Comparison of ENCODE assay signal across 22 cellular contexts in genomic region chr6:9862603-9863167, GRCh38.
DNase-seq lines count a peak whose midpoint lies in the region; ATAC-seq and TF ChIP-seq lines count a peak whose summit lies in the region.
"Had no signal": no experiment of that assay in that cellular context is flagged by ENCODE, and none has a peak within 500 bp of the region (broad histone marks: within the 10 kb centered on the region; RNA-seq: fewer than 3 reads in every experiment).

No MANE protein-coding gene starts in this region.

- no peak overlapping the region for H3K27ac Mint-ChIP-seq in endothelial cell (ENCODE audit: unreplicated experiment)
- H3K27ac Mint-ChIP-seq in H9, result no peak overlapping the region
- H3K27ac Mint-ChIP-seq: CD14-positive monocyte; CD4-positive, alpha-beta T cell; CD8-positive, alpha-beta memory T cell had no signal

- H3K23ac ChIP-seq in H9 (ENCODE audit: insufficient read length, low read depth, low read length), result no peak overlapping the region

- H3K4me3 ChIP-seq in right atrium auricular region (no peak overlapping the region), OCI-LY7 (ENCODE audit: low read depth, low read length, poor library complexity, severe bottlenecking) (no peak overlapping the region)
- H3K4me3 ChIP-seq: A549 had no signal

- H2BK15ac ChIP-seq in H9 (ENCODE audit: low read depth, low read length), result no peak overlapping the region

- H3K56ac ChIP-seq in H9 (ENCODE audit: insufficient read length, low read depth, low read length), result no peak overlapping the region

- H3K9ac ChIP-seq in H9 (ENCODE audit: extremely low read depth, insufficient read length, low read length), result no peak overlapping the region
- H3K9ac ChIP-seq: BLaER1 treated with 17β-estradiol and CSF1 and Interleukin-3, amounts not matched to agents 10 nM and 100 nM had no signal

- BruUV-seq in OCI-LY7 (replicated peaks; lab: Mats Ljungman, UMichigan), result no TSS peak

- CTCF ChIA-PET in OCI-LY7 (lab: Charles Lee; ENCODE audit: unreplicated experiment), result no interaction called here

- H2AK5ac ChIP-seq in H9 (ENCODE audit: insufficient read length, low read length), result no peak overlapping the region

- H3K9me2 ChIP-seq in OCI-LY7 (ENCODE audit: insufficient read depth, low read length), result no peaks in the 10 kb centered on the region

- no peak overlapping the region for H2BK12ac ChIP-seq in H9 (ENCODE audit: insufficient read length, low read depth, low read length)

- no peak overlapping the region for H3K4ac ChIP-seq in H9 (ENCODE audit: low read depth, low read length)

- no peak overlapping the region for H2BK120ac ChIP-seq in H9 (ENCODE audit: low read depth, low read length, poor library complexity, severe bottlenecking)

- intact Hi-C loops in Right ventricle myocardium inferior (cut with DNase I) (no loop called here), OCI-LY7 (cut with micrococcal nuclease; ENCODE audit: unreplicated experiment) (no loop called here)

- no peak overlapping the region for H3K27ac ChIP-seq in right atrium auricular region
- no peak overlapping the region for H3K27ac ChIP-seq in OCI-LY7 (ENCODE audit: low read depth, low read length, poor library complexity, severe bottlenecking)
- H3K27ac ChIP-seq in H9 (ENCODE audit: insufficient read length, low read depth, low read length), result no peak overlapping the region
- H3K27ac ChIP-seq: A549; BLaER1 treated with 17β-estradiol and CSF1 and Interleukin-3, amounts not matched to agents 10 nM and 100 nM had no signal

- no peak overlapping the region for H3T11ph ChIP-seq in H9 (ENCODE audit: low read length)

- H4K5ac ChIP-seq in H9 (ENCODE audit: insufficient read length, low read depth, low read length), result no peak overlapping the region

- no peak overlapping the region for H3K14ac ChIP-seq in H9 (ENCODE audit: insufficient read depth, low read length)

- H3K27me3 ChIP-seq in right atrium auricular region (no peaks in the 10 kb centered on the region), H9 (ENCODE audit: insufficient read depth, low read length) (no peaks in the 10 kb centered on the region)
- H3K27me3 ChIP-seq: BE2C; BLaER1 treated with 17β-estradiol and CSF1 and Interleukin-3, amounts not matched to agents 10 nM and 100 nM had no signal

- H3K18ac ChIP-seq in H9 (ENCODE audit: insufficient read length, low read depth, low read length), result no peak overlapping the region

- H3K4me3 Mint-ChIP-seq in endothelial cell (ENCODE audit: unreplicated experiment), result peak overlapping the region; percentile 33
- no peak overlapping the region for H3K4me3 Mint-ChIP-seq in H9
- H3K4me3 Mint-ChIP-seq: CD14-positive monocyte; CD4-positive, alpha-beta T cell had no signal

- peaks cover 8% of the 10 kb centered on the region for H3K36me3 Mint-ChIP-seq in endothelial cell (ENCODE audit: low read depth, unreplicated experiment)
- H3K36me3 Mint-ChIP-seq in H9 (ENCODE audit: insufficient read depth in 1 of 3, low read depth in 3 of 3), result peaks cover 13 to 34% (median 24%) of the 10 kb centered on the region in 3 experiments
- H3K36me3 Mint-ChIP-seq: CD14-positive monocyte had no signal

- H3K27me3 Mint-ChIP-seq in endothelial cell (ENCODE audit: unreplicated experiment) (no peaks in the 10 kb centered on the region), H9 (ENCODE audit: low read depth) (0 out of 2 replicates have a peak, but pooled peaks cover 2% of the 10 kb centered on the region)
- H3K27me3 Mint-ChIP-seq: CD4-positive, alpha-beta T cell; CD8-positive, alpha-beta memory T cell had no signal

- POLR2A ChIA-PET in OCI-LY7 (lab: Charles Lee), result interaction anchor here (0.7 kb wide), 1 partner anchor 142 kb away, joined by 3 read pairs; no protein-coding TSS in a partner anchor

- no peak overlapping the region for H4K91ac ChIP-seq in H9 (ENCODE audit: insufficient read length, low read depth, low read length)

- H3K4me2 ChIP-seq in OCI-LY7 (ENCODE audit: low read length), result no peak overlapping the region
- no peak overlapping the region for H3K4me2 ChIP-seq in H9 (ENCODE audit: insufficient read depth, insufficient read length, low read length)
- H3K4me2 ChIP-seq: A549; BLaER1 treated with 17β-estradiol and CSF1 and Interleukin-3, amounts not matched to agents 10 nM and 100 nM had no signal

- peak; percentile 52 for DNase-seq in Right ventricle myocardium inferior (ENCODE audit: missing footprints)
- DNase-seq in right atrium auricular region (ENCODE audit: low spot score), result no peak
- DNase-seq in OCI-LY7 (ENCODE audit: low spot score), result peak; percentile 9
- DNase-seq in endothelial cell (ENCODE audit: low spot score), result no peak
- DNase-seq in NCI-H2081 treated with DMSO at 0.1 percent for 48 hours (lab: John Stamatoyannopoulos, UW), result no peak
- DNase-seq in H9, result no peak
- no peak for DNase-seq in stimulated activated CD4-positive, alpha-beta T cell treated with anti-CD3 and anti-CD28 coated beads, Interleukin-2, amount 100 ng/mL, for 24 hours
- DNase-seq: 8988T; ACHN; AML-193; BE2C; Calu3; CD4-positive, alpha-beta T cell; CD8-positive, alpha-beta memory T cell; DMS53; DMS79 treated with DMSO at 0.1 percent for 48 hours; GF-D8; GOT3; HCEC 1CT had no signal

- H4K20me1 ChIP-seq in OCI-LY7 (ENCODE audit: insufficient read depth, low read length), result no peaks in the 10 kb centered on the region
- H4K20me1 ChIP-seq in H9 (ENCODE audit: control insufficient read depth, insufficient read depth, insufficient read length), result no peaks in the 10 kb centered on the region
- H4K20me1 ChIP-seq: BLaER1 treated with 17β-estradiol and CSF1 and Interleukin-3, amounts not matched to agents 10 nM and 100 nM had no signal

- no peaks in the 10 kb centered on the region for H3K79me1 ChIP-seq in H9 (ENCODE audit: insufficient read depth, low read depth, low read length, poor library complexity, severe bottlenecking)

- TF ChIP-seq CTCF in right atrium auricular region (IDR thresholded peaks at IDR 0.05) (no peak), OCI-LY7 (conservative IDR thresholded peaks at IDR 0.05; ENCODE audit: low read length) (no peak), endothelial cell (IDR thresholded peaks at IDR 0.05; ENCODE audit: unreplicated experiment) (no peak), H9 (conservative IDR thresholded peaks at IDR 0.05) (no peak)

- no peaks in the 10 kb centered on the region for H3K4me1 Mint-ChIP-seq in endothelial cell (ENCODE audit: unreplicated experiment)
- no peaks in the 10 kb centered on the region for H3K4me1 Mint-ChIP-seq in H9
- H3K4me1 Mint-ChIP-seq: CD14-positive monocyte; CD8-positive, alpha-beta memory T cell had no signal

- H3K4me1 ChIP-seq in right atrium auricular region (no peaks in the 10 kb centered on the region), OCI-LY7 (ENCODE audit: insufficient read depth, low read length, poor library complexity, severe bottlenecking) (no peaks in the 10 kb centered on the region), H9 (ENCODE audit: insufficient read depth, low read length) (no peaks in the 10 kb centered on the region)
- H3K4me1 ChIP-seq: A549; BE2C; BLaER1 treated with 17β-estradiol and CSF1 and Interleukin-3, amounts not matched to agents 10 nM and 100 nM had no signal

- peaks cover 0 to 11% of the 10 kb centered on the region in 2 donors for H3K9me3 ChIP-seq in right atrium auricular region
- no peaks in the 10 kb centered on the region for H3K9me3 ChIP-seq in OCI-LY7 (ENCODE audit: low read length)
- peaks cover 18% of the 10 kb centered on the region for H3K9me3 ChIP-seq in H9 (ENCODE audit: control insufficient read depth, low read depth, low read length)
- H3K9me3 ChIP-seq: BE2C had no signal

- no peak for ATAC-seq in Right ventricle myocardium inferior
- ATAC-seq: A549 had no signal

- H3K9me3 Mint-ChIP-seq in endothelial cell (ENCODE audit: unreplicated experiment) (peaks cover 8% of the 10 kb centered on the region), H9 (peaks cover 30 to 38% of the 10 kb centered on the region in 2 experiments)

- no CpG with 5 or more reads among the region's 2 CpGs for WGBS in H9 (ENCODE audit: extremely low coverage, insufficient read length, low lambda C conversion rate)

- H2AFZ ChIP-seq in OCI-LY7 (ENCODE audit: low read length) (no peak overlapping the region), H9 (ENCODE audit: low read length) (no peak overlapping the region)

- H2BK20ac ChIP-seq in H9 (ENCODE audit: low read depth, low read length, poor library complexity, severe bottlenecking), result no peak overlapping the region

- H2BK5ac ChIP-seq in H9 (ENCODE audit: insufficient read length, low read length), result no peak overlapping the region

- no peaks in the 10 kb centered on the region for H3K23me2 ChIP-seq in H9 (ENCODE audit: insufficient read length, low read depth, low read length, poor library complexity, severe bottlenecking)

- H3K79me2 ChIP-seq in OCI-LY7 (ENCODE audit: insufficient read depth, low read depth, low read length) (no peaks in the 10 kb centered on the region), H9 (ENCODE audit: insufficient read depth, low read length) (no peaks in the 10 kb centered on the region)

- H4K8ac ChIP-seq in H9 (replicated peaks; ENCODE audit: insufficient read length, low read depth, low read length), result no peak overlapping the region

- H3K36me3 ChIP-seq in right atrium auricular region (no peaks in the 10 kb centered on the region), OCI-LY7 (ENCODE audit: insufficient read depth, low read length) (no peaks in the 10 kb centered on the region)
- H3K36me3 ChIP-seq: BE2C; BLaER1 treated with 17β-estradiol and CSF1 and Interleukin-3, amounts not matched to agents 10 nM and 100 nM had no signal

Comparison
In these comparisons a context has a peak if more than half of its experiments do, and no peak if none do; other contexts are left out.
1. DNase-seq: peak in Right ventricle myocardium inferior (single experiment) and OCI-LY7 (single experiment); none in right atrium auricular region (single experiment), endothelial cell (single experiment), NCI-H2081 treated with DMSO at 0.1 percent for 48 hours (single experiment), H9 (single experiment) and stimulated activated CD4-positive, alpha-beta T cell treated with anti-CD3 and anti-CD28 coated beads, Interleukin-2, amount 100 ng/mL, for 24 hours (0 of 2).